Comparison of ENCODE assay signal across 20 cellular contexts in genomic region chr5:95743248-95743647, GRCh38.
"Had no signal": no experiment of that assay in that cellular context is flagged by ENCODE, and none has a peak within 500 bp of the region (broad histone marks: within the 10 kb centered on the region; RNA-seq: fewer than 3 reads in every experiment).

No MANE protein-coding gene starts in this region.

- FAIRE-seq: colon had no signal

- H3K4me3 ChIP-seq: dorsolateral prefrontal cortex, gastroesophageal sphincter, thyroid gland had no signal

- H3K27me3 ChIP-seq: brain microvascular endothelial cell, dorsolateral prefrontal cortex, gastroesophageal sphincter, thyroid gland had no signal

- H3K36me3 ChIP-seq: thyroid gland had no signal

- ATAC-seq: activated CD4-positive, CD25-positive, alpha-beta regulatory T cell treated with anti-CD3 and anti-CD28 coated beads, Interleukin-2, amount 50 U/mL, for 24 hours; activated CD8-positive, alpha-beta memory T cell treated with anti-CD3 and anti-CD28 coated beads, Interleukin-2, amount 10 ng/mL, durations not matched to agents 7 days and 5 days; activated CD8-positive, alpha-beta T cell treated with anti-CD3 and anti-CD28 coated beads for 36 hours; gastroesophageal sphincter; naive thymus-derived CD8-positive, alpha-beta T cell had no signal

- H3K9me3 ChIP-seq: gastroesophageal sphincter, thyroid gland had no signal

- DNase-seq: activated CD4-positive, alpha-beta T cell treated with anti-CD3 and anti-CD28 coated beads, Interleukin-2, amount 10 ng/mL, durations not matched to agents 7 days and 5 days; activated CD8-positive, alpha-beta memory T cell treated with anti-CD3 and anti-CD28 coated beads, Interleukin-2, amount 10 ng/mL, durations not matched to agents 7 days and 5 days; activated CD8-positive, alpha-beta T cell treated with anti-CD3 and anti-CD28 coated beads for 36 hours; activated gamma-delta T cell treated with Interleukin-2 at 50 U/mL for 16 hours; activated T-cell treated with anti-CD3 and anti-CD28 coated beads for 4 hours; aorta; brain microvascular endothelial cell; dorsolateral prefrontal cortex; islet precursor cell; mammary epithelial cell; naive thymus-derived CD8-positive, alpha-beta T cell; retina; stimulated activated CD4-positive, alpha-beta T cell treated with anti-CD3 and anti-CD28 coated beads, Interleukin-4, amount 100 ng/mL, for 24 hours; stimulated activated naive CD4-positive, alpha-beta T cell treated with Interleukin-2 at 50 U/mL for 16 hours; T-helper 2 cell; thyroid gland had no signal

- H3K27ac ChIP-seq: brain microvascular endothelial cell, dorsolateral prefrontal cortex, epithelial cell of prostate, gastroesophageal sphincter had no signal
